Comparison of ENCODE assay signal across 19 cellular contexts in genomic region chr6:2469428-2469827, GRCh38.
A peak's percentile ranks its signal among the peaks of the same experiment; 100 is the strongest.
DNase-seq lines count a peak whose midpoint lies in the region; ATAC-seq and TF ChIP-seq lines count a peak whose summit lies in the region.
"Had no signal": no experiment of that assay in that cellular context is flagged by ENCODE, and none has a peak within 500 bp of the region (broad histone marks: within the 10 kb centered on the region; RNA-seq: fewer than 3 reads in every experiment).

No MANE protein-coding gene starts in this region.

- no peak overlapping the region for H3K27ac ChIP-seq in trophoblast cell (ENCODE audit: low read depth, low read length)
- H3K27ac ChIP-seq: BLaER1 treated with 17β-estradiol and CSF1 and Interleukin-3, amounts not matched to agents 10 nM and 100 nM; GM23248 had no signal

- H3K36me3 ChIP-seq in trophoblast cell (ENCODE audit: control insufficient read depth in 1 of 2, insufficient read depth in 2 of 2, low read length in 2 of 2): peaks cover 0 to 2% of the 10 kb centered on the region in 2 experiments
- H3K36me3 ChIP-seq: BLaER1 treated with 17β-estradiol and CSF1 and Interleukin-3, amounts not matched to agents 10 nM and 100 nM had no signal

- H4K8ac ChIP-seq in trophoblast cell (ENCODE audit: low read depth, low read length): no peak overlapping the region

- H3K27me3 Mint-ChIP-seq in type B pancreatic cell: peaks cover 35% of the 10 kb centered on the region

- H3K4me1 ChIP-seq in trophoblast cell (ENCODE audit: control insufficient read depth in 1 of 2, insufficient read depth in 2 of 2, low read length in 2 of 2): no peaks in the 10 kb centered on the region

- H3K23ac ChIP-seq in trophoblast cell (ENCODE audit: low read length): peak overlapping the region; percentile 18

- no peak overlapping the region for H3K14ac ChIP-seq in trophoblast cell (ENCODE audit: low read length)

- H3K4me1 Mint-ChIP-seq in type B pancreatic cell (ENCODE audit: unreplicated experiment): peaks cover 44% of the 10 kb centered on the region
- H3K4me1 Mint-ChIP-seq: B cell had no signal

- DNase-seq in RPMI8226: peak; percentile 51
- DNase-seq in trophoblast cell: no peak
- no peak for DNase-seq in type B pancreatic cell (ENCODE audit: extremely low spot score, unreplicated experiment)
- no peak for DNase-seq in NCI-H345 (lab: John Stamatoyannopoulos, UW)
- no peak for DNase-seq in RKO (ENCODE audit: low spot score)
- no peak for DNase-seq in left ventricle myocardium superior
- DNase-seq in NCI-H524 treated with DMSO at 0.1 percent for 48 hours (lab: John Stamatoyannopoulos, UW): no peak
- DNase-seq: CD8-positive, alpha-beta T cell; DMS 273 treated with DMSO at 0.1 percent for 48 hours; DMS53; DND-41; EL; GM23248; HCEC 1CT; IMR-90 had no signal

- no CpG with 5 or more reads among the region's 8 CpGs for WGBS in trophoblast cell (ENCODE audit: extremely low coverage, insufficient coverage, insufficient read length)

- H2AFZ ChIP-seq in trophoblast cell (ENCODE audit: insufficient read depth, low read length, poor library complexity): no peak overlapping the region
- H2AFZ ChIP-seq: GM23248 had no signal

- no peak overlapping the region for H2BK12ac ChIP-seq in trophoblast cell (ENCODE audit: low read length)

- TF ChIP-seq CTCF in type B pancreatic cell (conservative IDR thresholded peaks at IDR 0.05): no peak

- peak overlapping the region; percentile 51 for H3K4me3 ChIP-seq in trophoblast cell (ENCODE audit: low read depth, low read length)
- H3K4me3 ChIP-seq: BLaER1 treated with 17β-estradiol and CSF1 and Interleukin-3, amounts not matched to agents 10 nM and 100 nM; GM12878; GM23248 had no signal

- intact Hi-C loops in left ventricle myocardium superior (cut with micrococcal nuclease): no loop called here

- no peak overlapping the region for H4K12ac ChIP-seq in trophoblast cell (ENCODE audit: low read depth, low read length)

- H3K79me1 ChIP-seq in trophoblast cell (ENCODE audit: low read length): no peaks in the 10 kb centered on the region

- no peaks in the 10 kb centered on the region for H3K79me2 ChIP-seq in trophoblast cell (ENCODE audit: control insufficient read depth, insufficient read depth, low read length, poor library complexity)

- no peak overlapping the region for H4K91ac ChIP-seq in trophoblast cell (ENCODE audit: low read depth, low read length)

- H3K4ac ChIP-seq in trophoblast cell (ENCODE audit: low read depth, low read length): no peak overlapping the region

- no peak overlapping the region for H2AK5ac ChIP-seq in trophoblast cell (ENCODE audit: low read length)

- no peak overlapping the region for H3K18ac ChIP-seq in trophoblast cell (ENCODE audit: low read length)

- no peak overlapping the region for H3K9ac ChIP-seq in trophoblast cell (ENCODE audit: low read length)
- H3K9ac ChIP-seq: BLaER1 treated with 17β-estradiol and CSF1 and Interleukin-3, amounts not matched to agents 10 nM and 100 nM; GM23248 had no signal

- H3K27me3 ChIP-seq in trophoblast cell (ENCODE audit: insufficient read depth, low read length): no peaks in the 10 kb centered on the region
- H3K27me3 ChIP-seq: BLaER1 treated with 17β-estradiol and CSF1 and Interleukin-3, amounts not matched to agents 10 nM and 100 nM had no signal

- H2BK120ac ChIP-seq in trophoblast cell (ENCODE audit: insufficient read depth, low read length, poor library complexity): no peak overlapping the region

- H3K36me3 Mint-ChIP-seq in type B pancreatic cell: no peaks in the 10 kb centered on the region
- H3K36me3 Mint-ChIP-seq: CD8-positive, alpha-beta T cell had no signal

- H2BK5ac ChIP-seq in trophoblast cell (ENCODE audit: low read depth, low read length, poor library complexity): no peak overlapping the region

- H3K27ac Mint-ChIP-seq in type B pancreatic cell: peak overlapping the region; percentile 13
- H3K27ac Mint-ChIP-seq: B cell; CD8-positive, alpha-beta T cell had no signal

- H3K9me3 ChIP-seq in trophoblast cell (ENCODE audit: insufficient read depth, low read depth, low read length): no peaks in the 10 kb centered on the region
- H3K9me3 ChIP-seq: BLaER1 treated with 17β-estradiol and CSF1 and Interleukin-3, amounts not matched to agents 10 nM and 100 nM had no signal

- ATAC-seq in esophagus mucosa (peak; percentile 29), left ventricle myocardium superior (no peak)
- ATAC-seq: CD8-positive, alpha-beta T cell; GM12878 had no signal

- H3K9me3 Mint-ChIP-seq in type B pancreatic cell: no peaks in the 10 kb centered on the region
- H3K9me3 Mint-ChIP-seq: CD8-positive, alpha-beta T cell had no signal

- no peak overlapping the region for H3K4me2 ChIP-seq in trophoblast cell (ENCODE audit: low read length)
- H3K4me2 ChIP-seq: BLaER1 treated with 17β-estradiol and CSF1 and Interleukin-3, amounts not matched to agents 10 nM and 100 nM had no signal

- H3K4me3 Mint-ChIP-seq in type B pancreatic cell: no peak overlapping the region
- H3K4me3 Mint-ChIP-seq: B cell; CD8-positive, alpha-beta T cell had no signal
